In the genomic region with DNA sequence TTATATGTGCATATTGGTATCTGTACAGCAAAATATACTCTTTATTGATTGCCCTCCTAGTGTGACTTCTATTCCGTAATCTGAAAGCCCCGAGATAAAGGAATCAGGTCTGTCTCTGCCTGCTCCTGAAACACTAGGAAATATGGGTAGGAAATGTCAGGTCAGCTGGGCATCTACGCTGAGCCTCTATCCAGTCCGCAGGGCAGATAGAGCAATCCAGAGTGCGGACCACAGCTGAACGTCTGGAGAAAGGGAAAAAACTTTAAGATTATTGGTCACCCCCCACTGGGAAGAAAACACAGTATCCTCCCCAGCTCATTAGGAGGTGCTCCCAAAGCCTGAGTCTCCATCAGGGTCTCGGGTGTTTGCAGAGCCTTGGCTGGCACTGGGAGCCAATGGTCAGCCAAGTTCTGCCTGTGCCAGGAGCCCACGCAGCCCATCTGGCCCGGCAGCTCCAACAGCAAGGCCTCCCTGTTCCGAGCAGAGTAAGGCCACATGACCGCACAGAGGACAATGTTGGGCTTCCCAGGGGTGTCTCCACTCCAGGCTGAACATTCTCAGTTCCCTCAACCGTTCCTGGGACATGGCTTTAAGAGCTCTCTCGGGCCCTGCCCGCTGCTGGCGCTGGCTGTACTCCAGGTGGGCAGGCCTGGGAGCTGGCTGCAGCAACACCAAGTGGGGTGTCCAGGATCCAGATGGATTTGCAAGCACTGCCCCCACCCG, we compare ENCODE assay signal across 9 cellular contexts. TPM values are rescaled to one million over a fixed set of nuclear protein-coding genes. Genes with fewer than 3 reads are reported as not detected.
DNase-seq lines count a peak whose midpoint lies in the region; ATAC-seq and TF ChIP-seq lines count a peak whose summit lies in the region.
"Had no signal": no experiment of that assay in that cellular context is flagged by ENCODE, and none has a peak within 500 bp of the region (broad histone marks: within the 10 kb centered on the region; RNA-seq: fewer than 3 reads in every experiment).

No MANE protein-coding gene starts in this region.

- TF ChIP-seq CTCF in BE2C (IDR thresholded peaks at IDR 0.05; ENCODE audit: low read depth, low read length) = no peak

- peaks cover 0 to 8% (median 0%) of the 10 kb centered on the region in 3 donors for H3K36me3 Mint-ChIP-seq in immature natural killer cell
- H3K36me3 Mint-ChIP-seq in activated naive CD4-positive, alpha-beta T cell treated with anti-CD3 and anti-CD28 coated beads for 36 hours (ENCODE audit: low read depth) = no peaks in the 10 kb centered on the region

- H3K27ac ChIP-seq in caudate nucleus (ENCODE audit: low read depth, low read length) = peak overlapping the region; percentile 84
- no peak overlapping the region for H3K27ac ChIP-seq in effector memory CD4-positive, alpha-beta T cell (ENCODE audit: insufficient read depth, low read length, poor library complexity, severe bottlenecking)
- H3K27ac ChIP-seq: SK-N-MC had no signal

- H3K27me3 Mint-ChIP-seq in immature natural killer cell (ENCODE audit: low read depth in 3 of 3) = peaks cover 0 to 18% (median 8%) of the 10 kb centered on the region in 3 donors
- H3K27me3 Mint-ChIP-seq in activated naive CD4-positive, alpha-beta T cell treated with anti-CD3 and anti-CD28 coated beads for 36 hours (ENCODE audit: low read depth) = peaks cover 73% of the 10 kb centered on the region

- H3K4me1 Mint-ChIP-seq in immature natural killer cell = peaks cover 93 to 96% of the 10 kb centered on the region in 2 donors
- peaks cover 1% of the 10 kb centered on the region for H3K4me1 Mint-ChIP-seq in activated naive CD4-positive, alpha-beta T cell treated with anti-CD3 and anti-CD28 coated beads for 36 hours (ENCODE audit: low read depth)

- H3K4me3 Mint-ChIP-seq in immature natural killer cell = peak overlapping the region; percentile 69 to 90 (median 76)
- no peak overlapping the region for H3K4me3 Mint-ChIP-seq in activated naive CD4-positive, alpha-beta T cell treated with anti-CD3 and anti-CD28 coated beads for 36 hours

- DNase-seq in GM03348 (ENCODE audit: low spot score) (peak; percentile 37), caudate nucleus (lab: John Stamatoyannopoulos, UW) (peak in 58 of 61 donors; percentile 20 to 92 (median 72)), immature natural killer cell (no peak), sciatic nerve (ENCODE audit: low spot score) (no peak), BE2C (no peak)
- no peak for DNase-seq in activated naive CD4-positive, alpha-beta T cell treated with anti-CD3 and anti-CD28 coated beads for 36 hours
- no peak for DNase-seq in effector memory CD4-positive, alpha-beta T cell

- H3K4me1 ChIP-seq in BE2C = peaks cover 17% of the 10 kb centered on the region
- no peaks in the 10 kb centered on the region for H3K4me1 ChIP-seq in effector memory CD4-positive, alpha-beta T cell (ENCODE audit: control insufficient read depth, insufficient read depth, low read length, poor library complexity, severe bottlenecking)

- H3K9me3 ChIP-seq in BE2C = no peaks in the 10 kb centered on the region
- H3K9me3 ChIP-seq in effector memory CD4-positive, alpha-beta T cell (ENCODE audit: control insufficient read depth, low read length) = no peaks in the 10 kb centered on the region

- no peaks in the 10 kb centered on the region for H3K27me3 ChIP-seq in BE2C
- H3K27me3 ChIP-seq in effector memory CD4-positive, alpha-beta T cell (replicated peaks; ENCODE audit: control insufficient read depth, insufficient read depth, low read length, poor library complexity, severe bottlenecking) = peaks cover 11% of the 10 kb centered on the region

- H3K27ac Mint-ChIP-seq in immature natural killer cell = peak overlapping the region; percentile 62 to 98 (median 88)
- H3K27ac Mint-ChIP-seq in activated naive CD4-positive, alpha-beta T cell treated with anti-CD3 and anti-CD28 coated beads for 36 hours = no peak overlapping the region

- H3K4me3 ChIP-seq in BE2C (ENCODE audit: low read depth, low read length) = no peak overlapping the region
- H3K4me3 ChIP-seq in effector memory CD4-positive, alpha-beta T cell (ENCODE audit: insufficient read depth, low read depth, low read length, poor library complexity, severe bottlenecking) = no peak overlapping the region
- H3K4me3 ChIP-seq: SK-N-MC had no signal

- ATAC-seq in sciatic nerve (peak; percentile 68), GM19023 (IDR thresholded peaks at IDR 0.05; ENCODE audit: unreplicated experiment) (no peak)

- H3K36me3 ChIP-seq in BE2C = peaks cover 10% of the 10 kb centered on the region
- no peaks in the 10 kb centered on the region for H3K36me3 ChIP-seq in effector memory CD4-positive, alpha-beta T cell (ENCODE audit: control insufficient read depth, insufficient read depth, low read length)

- H3K9me3 Mint-ChIP-seq in immature natural killer cell = no peaks in the 10 kb centered on the region
- no peaks in the 10 kb centered on the region for H3K9me3 Mint-ChIP-seq in activated naive CD4-positive, alpha-beta T cell treated with anti-CD3 and anti-CD28 coated beads for 36 hours

- intact Hi-C loops in sciatic nerve (cut with DNase I) = loop anchor here (10.0 kb wide), 1 partner anchor 88 kb away; no protein-coding TSS in a partner anchor
- intact Hi-C loops in activated naive CD4-positive, alpha-beta T cell treated with anti-CD3 and anti-CD28 coated beads for 36 hours (cut with micrococcal nuclease) = no loop called here

- CTCF ChIA-PET in activated naive CD4-positive, alpha-beta T cell treated with anti-CD3 and anti-CD28 coated beads for 36 hours (lab: Charles Lee) = no interaction called here

RNA-seq across cellular contexts. Expression of gene CTBP2, which starts 7.6 kb away (rescaled TPM):
- polyA plus RNA-seq in immature natural killer cell = 100 to 1,000 TPM in 2 of 3 donors, 10 to 100 TPM in 1; 89.8 to 154 (median 131) TPM
- total RNA-seq in sciatic nerve = 46.9 TPM
- total RNA-seq in activated naive CD4-positive, alpha-beta T cell treated with anti-CD3 and anti-CD28 coated beads for 36 hours = under 1 TPM; 0.19 to 0.42 TPM
- polyA plus RNA-seq in BE2C (2012; ENCODE audit: insufficient read depth, insufficient read length, low read depth) = 99.8 TPM

Comparison
In these comparisons a context has a peak if more than half of its experiments do, and no peak if none do; other contexts are left out.
1. DNase-seq: peak in GM03348 (single experiment) and caudate nucleus (58 of 61); none in immature natural killer cell (0 of 3), sciatic nerve (single experiment), activated naive CD4-positive, alpha-beta T cell treated with anti-CD3 and anti-CD28 coated beads for 36 hours (single experiment), BE2C (single experiment) and effector memory CD4-positive, alpha-beta T cell (0 of 3).
2. RNA of gene CTBP2, which starts 7.6 kb away (total RNA-seq): 46.9 TPM in sciatic nerve (single experiment); 0.19 to 0.42 TPM in activated naive CD4-positive, alpha-beta T cell treated with anti-CD3 and anti-CD28 coated beads for 36 hours; every median in the first group is over 10 times any median in the second.